In the genomic region with DNA sequence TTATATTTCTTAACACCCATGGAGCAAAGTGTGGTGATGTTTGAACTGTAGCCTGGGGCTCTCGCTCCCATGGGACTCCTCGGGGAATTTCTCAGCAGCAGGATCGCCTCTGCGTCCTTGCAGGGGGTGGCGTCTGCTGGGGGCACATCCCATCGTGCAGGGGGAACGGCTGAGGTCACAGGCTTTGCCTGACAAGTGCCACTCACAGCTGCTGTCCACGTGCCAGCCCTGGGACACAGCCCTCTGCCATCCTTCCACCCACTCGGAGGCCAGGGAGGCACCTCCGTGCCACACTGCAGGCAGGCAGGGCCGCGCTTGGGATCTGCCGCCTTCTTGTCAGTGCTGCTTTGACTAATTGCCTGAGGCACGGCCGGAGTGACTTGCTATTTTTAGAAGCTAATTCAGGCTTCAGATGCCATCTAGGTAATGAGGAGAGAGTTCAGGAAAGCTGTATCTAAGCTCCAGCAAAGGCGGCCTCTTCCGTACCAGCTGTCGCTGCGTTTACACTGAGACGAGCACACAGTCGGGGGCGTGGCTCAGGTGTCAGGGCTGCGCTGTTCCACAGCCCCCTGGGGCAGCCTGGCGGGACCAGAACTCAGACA, we compare ENCODE assay signal across 1 cellular context.
TF ChIP-seq lines count a peak whose summit lies in the region.

No MANE protein-coding gene starts in this region.

TF ChIP-seq in GM23338, 12 proteins besides CTCF, POLR2A, EP300 and RAD21 (continued from another document):
- no peak for TF ChIP-seq CREB1 (CRISPR knock-in tag; IDR thresholded peaks at IDR 0.05; ENCODE audit: low read depth)
- no peak for TF ChIP-seq EZH2phosphoT487 (IDR thresholded peaks at IDR 0.05; ENCODE audit: unreplicated experiment)
- TF ChIP-seq ZNF331 (CRISPR knock-in tag; IDR thresholded peaks at IDR 0.05; ENCODE audit: low read depth) = no peak
- TF ChIP-seq STAT1 (IDR thresholded peaks at IDR 0.05; ENCODE audit: unreplicated experiment) = no peak
- TF ChIP-seq, protein P1, sequence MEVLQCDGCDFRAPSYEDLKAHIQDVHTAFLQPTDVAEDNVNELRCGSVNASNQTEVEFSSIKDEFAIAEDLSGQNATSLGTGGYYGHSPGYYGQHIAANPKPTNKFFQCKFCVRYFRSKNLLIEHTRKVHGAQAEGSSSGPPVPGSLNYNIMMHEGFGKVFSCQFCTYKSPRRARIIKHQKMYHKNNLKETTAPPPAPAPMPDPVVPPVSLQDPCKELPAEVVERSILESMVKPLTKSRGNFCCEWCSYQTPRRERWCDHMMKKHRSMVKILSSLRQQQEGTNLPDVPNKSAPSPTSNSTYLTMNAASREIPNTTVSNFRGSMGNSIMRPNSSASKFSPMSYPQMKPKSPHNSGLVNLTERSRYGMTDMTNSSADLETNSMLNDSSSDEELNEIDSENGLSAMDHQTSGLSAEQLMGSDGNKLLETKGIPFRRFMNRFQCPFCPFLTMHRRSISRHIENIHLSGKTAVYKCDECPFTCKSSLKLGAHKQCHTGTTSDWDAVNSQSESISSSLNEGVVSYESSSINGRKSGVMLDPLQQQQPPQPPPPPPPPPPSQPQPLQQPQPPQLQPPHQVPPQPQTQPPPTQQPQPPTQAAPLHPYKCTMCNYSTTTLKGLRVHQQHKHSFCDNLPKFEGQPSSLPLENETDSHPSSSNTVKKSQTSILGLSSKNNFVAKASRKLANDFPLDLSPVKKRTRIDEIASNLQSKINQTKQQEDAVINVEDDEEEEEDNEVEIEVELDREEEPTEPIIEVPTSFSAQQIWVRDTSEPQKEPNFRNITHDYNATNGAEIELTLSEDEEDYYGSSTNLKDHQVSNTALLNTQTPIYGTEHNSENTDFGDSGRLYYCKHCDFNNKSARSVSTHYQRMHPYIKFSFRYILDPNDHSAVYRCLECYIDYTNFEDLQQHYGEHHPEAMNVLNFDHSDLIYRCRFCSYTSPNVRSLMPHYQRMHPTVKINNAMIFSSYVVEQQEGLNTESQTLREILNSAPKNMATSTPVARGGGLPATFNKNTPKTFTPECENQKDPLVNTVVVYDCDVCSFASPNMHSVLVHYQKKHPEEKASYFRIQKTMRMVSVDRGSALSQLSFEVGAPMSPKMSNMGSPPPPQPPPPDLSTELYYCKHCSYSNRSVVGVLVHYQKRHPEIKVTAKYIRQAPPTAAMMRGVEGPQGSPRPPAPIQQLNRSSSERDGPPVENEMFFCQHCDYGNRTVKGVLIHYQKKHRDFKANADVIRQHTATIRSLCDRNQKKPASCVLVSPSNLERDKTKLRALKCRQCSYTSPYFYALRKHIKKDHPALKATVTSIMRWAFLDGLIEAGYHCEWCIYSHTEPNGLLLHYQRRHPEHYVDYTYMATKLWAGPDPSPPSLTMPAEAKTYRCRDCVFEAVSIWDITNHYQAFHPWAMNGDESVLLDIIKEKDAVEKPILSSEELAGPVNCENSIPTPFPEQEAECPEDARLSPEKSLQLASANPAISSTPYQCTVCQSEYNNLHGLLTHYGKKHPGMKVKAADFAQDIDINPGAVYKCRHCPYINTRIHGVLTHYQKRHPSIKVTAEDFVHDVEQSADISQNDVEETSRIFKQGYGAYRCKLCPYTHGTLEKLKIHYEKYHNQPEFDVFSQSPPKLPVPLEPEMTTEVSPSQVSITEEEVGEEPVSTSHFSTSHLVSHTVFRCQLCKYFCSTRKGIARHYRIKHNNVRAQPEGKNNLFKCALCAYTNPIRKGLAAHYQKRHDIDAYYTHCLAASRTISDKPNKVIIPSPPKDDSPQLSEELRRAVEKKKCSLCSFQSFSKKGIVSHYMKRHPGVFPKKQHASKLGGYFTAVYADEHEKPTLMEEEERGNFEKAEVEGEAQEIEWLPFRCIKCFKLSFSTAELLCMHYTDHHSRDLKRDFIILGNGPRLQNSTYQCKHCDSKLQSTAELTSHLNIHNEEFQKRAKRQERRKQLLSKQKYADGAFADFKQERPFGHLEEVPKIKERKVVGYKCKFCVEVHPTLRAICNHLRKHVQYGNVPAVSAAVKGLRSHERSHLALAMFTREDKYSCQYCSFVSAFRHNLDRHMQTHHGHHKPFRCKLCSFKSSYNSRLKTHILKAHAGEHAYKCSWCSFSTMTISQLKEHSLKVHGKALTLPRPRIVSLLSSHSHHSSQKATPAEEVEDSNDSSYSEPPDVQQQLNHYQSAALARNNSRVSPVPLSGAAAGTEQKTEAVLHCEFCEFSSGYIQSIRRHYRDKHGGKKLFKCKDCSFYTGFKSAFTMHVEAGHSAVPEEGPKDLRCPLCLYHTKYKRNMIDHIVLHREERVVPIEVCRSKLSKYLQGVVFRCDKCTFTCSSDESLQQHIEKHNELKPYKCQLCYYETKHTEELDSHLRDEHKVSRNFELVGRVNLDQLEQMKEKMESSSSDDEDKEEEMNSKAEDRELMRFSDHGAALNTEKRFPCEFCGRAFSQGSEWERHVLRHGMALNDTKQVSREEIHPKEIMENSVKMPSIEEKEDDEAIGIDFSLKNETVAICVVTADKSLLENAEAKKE (CRISPR knock-in tag; IDR thresholded peaks at IDR 0.05) = no peak
- TF ChIP-seq NANOG (IDR thresholded peaks at IDR 0.05; ENCODE audit: borderline replicate concordance) = no peak
- TF ChIP-seq EZH2 (IDR thresholded peaks at IDR 0.05; ENCODE audit: low read depth, unreplicated experiment) = no peak
- no peak for TF ChIP-seq ZNF114 (CRISPR knock-in tag; IDR thresholded peaks at IDR 0.05)
TF ChIP-seq in GM23338: peak in this region for 0.
